In genomic region chr1:150089846-150090520, GRCh38 we compare ENCODE assay signal across 20 cellular contexts. TPM values are rescaled to one million over a fixed set of nuclear protein-coding genes. Genes with fewer than 3 reads are reported as not detected.
DNase-seq lines count a peak whose midpoint lies in the region; ATAC-seq lines count a peak whose summit lies in the region.
"Had no signal": no experiment of that assay in that cellular context is flagged by ENCODE, and none has a peak within 500 bp of the region (broad histone marks: within the 10 kb centered on the region; RNA-seq: fewer than 3 reads in every experiment).

No MANE protein-coding gene starts in this region.

- H3K27me3 Mint-ChIP-seq in IgD-negative memory B cell, result no peaks in the 10 kb centered on the region
- H3K27me3 Mint-ChIP-seq in memory B cell, result no peaks in the 10 kb centered on the region
- H3K27me3 Mint-ChIP-seq: progenitor cell of endocrine pancreas had no signal

- H3K27ac Mint-ChIP-seq in IgD-negative memory B cell, result peak overlapping the region; percentile 3 to 96 (median 7)
- peak overlapping the region; percentile 50 for H3K27ac Mint-ChIP-seq in memory B cell
- H3K27ac Mint-ChIP-seq: nephron progenitor cell, progenitor cell of endocrine pancreas had no signal

- peaks cover 12 to 32% (median 26%) of the 10 kb centered on the region in 3 donors for H3K4me1 Mint-ChIP-seq in IgD-negative memory B cell
- H3K4me1 Mint-ChIP-seq in memory B cell, result peaks cover 12% of the 10 kb centered on the region
- H3K4me1 Mint-ChIP-seq: nephron progenitor cell had no signal

- ATAC-seq in memory B cell (ENCODE audit: low read depth), result peak; percentile 96
- ATAC-seq in GM18498 (IDR thresholded peaks at IDR 0.05; ENCODE audit: unreplicated experiment), result no peak
- no peak for ATAC-seq in HG03095 (IDR thresholded peaks at IDR 0.05; ENCODE audit: unreplicated experiment)
- ATAC-seq: Panc1, SK-N-SH treated with all-trans-retinoic acid at 6 μM for 48 hours had no signal

- H3K9me3 Mint-ChIP-seq in IgD-negative memory B cell (no peaks in the 10 kb centered on the region), memory B cell (no peaks in the 10 kb centered on the region)
- H3K9me3 Mint-ChIP-seq: nephron progenitor cell had no signal

- H3K4me3 Mint-ChIP-seq in IgD-negative memory B cell (peak overlapping the region; percentile 5 to 71 (median 45)), memory B cell (peak overlapping the region; percentile 15)
- H3K4me3 Mint-ChIP-seq: nephron progenitor cell had no signal

- H3K36me3 Mint-ChIP-seq in IgD-negative memory B cell (peaks cover 6% of the 10 kb centered on the region), memory B cell (peaks cover 8% of the 10 kb centered on the region)

- DNase-seq in GF-D8 (lab: John Stamatoyannopoulos, UW), result peak; percentile 25
- peak; percentile 16 for DNase-seq in OCI-M1 (lab: John Stamatoyannopoulos, UW)
- peak in 1 of 2 donors; percentile 22 for DNase-seq in memory B cell (ENCODE audit: low spot score in 2 of 2)
- DNase-seq in SHP77 treated with DMSO at 0.1 percent for 48 hours (lab: John Stamatoyannopoulos, UW), result no peak
- DNase-seq in D341Med (ENCODE audit: low spot score), result no peak
- DNase-seq: activated CD4-positive, alpha-beta T cell treated with anti-CD3 and anti-CD28 coated beads for 48 hours; activated CD8-positive, alpha-beta memory T cell treated with anti-CD3 and anti-CD28 coated beads, Interleukin-2, amount 50 U/mL, for 48 hours; IMR-90; islet precursor cell; mesenchymal stem cell; NCI-H1105 treated with DMSO at 0.1 percent for 48 hours; NCI-H526 treated with DMSO at 0.1 percent for 48 hours; nephron progenitor cell; stimulated activated CD4-positive, alpha-beta T cell treated with anti-CD3 and anti-CD28 coated beads, Interleukin-4, amount 100 ng/mL, for 1 hour had no signal

RNA-seq across cellular contexts. Expression of gene VPS45, which starts 22.4 kb away (rescaled TPM):
- polyA plus RNA-seq in IgD-negative memory B cell, result 17.0 TPM

RNA-seq across cellular contexts. Expression of gene PLEKHO1, which starts 59.7 kb away (rescaled TPM):
- polyA plus RNA-seq in IgD-negative memory B cell, result 102 TPM

Comparison
In these comparisons a context has a peak if more than half of its experiments do, and no peak if none do; other contexts are left out.
1. DNase-seq: peak in GF-D8 (single experiment) and OCI-M1 (single experiment); none in SHP77 treated with DMSO at 0.1 percent for 48 hours (single experiment) and D341Med (single experiment).